In the genomic region with DNA sequence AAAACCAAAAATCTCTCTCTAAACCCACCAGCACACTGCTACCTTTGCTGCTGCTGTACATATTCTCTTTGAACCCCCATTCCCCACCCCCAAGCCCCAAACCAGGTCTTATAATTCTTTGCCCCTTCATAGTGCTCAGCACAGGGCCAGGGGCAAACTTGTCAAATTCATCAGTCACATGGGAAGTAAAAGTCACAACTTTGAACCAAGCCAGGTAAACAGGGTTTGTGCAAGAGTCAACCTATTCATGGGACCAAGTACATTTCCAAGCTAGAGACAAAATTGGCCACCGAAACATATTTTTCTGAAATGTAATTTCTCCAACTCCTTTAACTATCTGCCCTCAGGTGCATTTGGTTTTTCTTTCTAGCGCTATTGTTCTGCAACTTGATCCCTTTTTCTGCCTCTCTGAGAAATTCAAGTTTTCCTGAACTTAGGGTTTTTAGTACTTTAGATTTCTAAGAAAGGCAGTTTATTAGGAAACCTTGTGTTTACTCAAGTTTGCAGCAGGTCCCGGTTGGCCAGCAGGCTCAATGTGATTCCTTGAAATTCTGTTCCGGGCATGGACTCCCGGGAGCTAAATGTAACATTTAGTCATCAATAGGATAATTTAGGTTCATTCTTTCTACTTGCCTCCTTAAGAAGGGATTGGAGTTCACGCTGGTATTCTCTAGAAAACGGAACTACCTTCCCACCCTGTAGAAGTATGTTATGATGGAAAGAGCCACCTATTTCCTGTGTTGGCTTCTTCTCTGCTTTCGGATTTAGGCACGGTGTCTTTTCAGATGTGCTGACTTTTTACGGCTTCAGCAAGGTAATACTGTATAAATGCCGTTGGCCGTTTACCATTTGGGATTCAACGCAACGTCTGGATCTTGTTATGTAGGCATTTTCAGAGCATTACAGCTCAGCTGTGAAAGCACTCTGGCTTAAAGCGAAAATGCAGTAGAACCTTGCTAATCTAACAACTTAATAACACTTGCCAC, we compare ENCODE assay signal across 9 cellular contexts.
DNase-seq lines count a peak whose midpoint lies in the region; ATAC-seq and TF ChIP-seq lines count a peak whose summit lies in the region.
"Had no signal": no experiment of that assay in that cellular context is flagged by ENCODE, and none has a peak within 500 bp of the region (broad histone marks: within the 10 kb centered on the region; RNA-seq: fewer than 3 reads in every experiment).

No MANE protein-coding gene starts in this region.

- WGBS in smooth muscle cell (ENCODE audit: low lambda C conversion rate), result 66% methylated on average over 15 of the region's 15 CpGs

- H3K36me3 ChIP-seq in RWPE2 (ENCODE audit: low read depth) (no peaks in the 10 kb centered on the region), smooth muscle cell (ENCODE audit: low read depth) (no peaks in the 10 kb centered on the region)
- H3K36me3 ChIP-seq: ovary had no signal

- no peaks in the 10 kb centered on the region for H4K20me1 ChIP-seq in smooth muscle cell (ENCODE audit: low read depth)

- no peaks in the 10 kb centered on the region for H3K27me3 ChIP-seq in RWPE2 (ENCODE audit: insufficient read depth, poor library complexity, severe bottlenecking)
- no peaks in the 10 kb centered on the region for H3K27me3 ChIP-seq in smooth muscle cell (ENCODE audit: low read depth)
- H3K27me3 ChIP-seq: ovary had no signal

- TF ChIP-seq CTCF in RWPE2 (IDR thresholded peaks at IDR 0.05; ENCODE audit: poor library complexity, severe bottlenecking), result no peak
- no peak for TF ChIP-seq CTCF in smooth muscle cell (IDR thresholded peaks at IDR 0.05; ENCODE audit: borderline replicate concordance, insufficient read depth, poor library complexity, severe bottlenecking)

- no peaks in the 10 kb centered on the region for H3K9me3 ChIP-seq in RWPE2 (ENCODE audit: severe bottlenecking)
- no peaks in the 10 kb centered on the region for H3K9me3 ChIP-seq in smooth muscle cell (replicated peaks; ENCODE audit: low read depth)
- H3K9me3 ChIP-seq: ovary had no signal

- peak overlapping the region; percentile 22 for H3K4me2 ChIP-seq in smooth muscle cell

- peak; percentile 59 for ATAC-seq in RWPE2 (ENCODE audit: low read depth)
- ATAC-seq in GM21367 (IDR thresholded peaks at IDR 0.05; ENCODE audit: unreplicated experiment), result no peak
- ATAC-seq: Panc1 had no signal

- H3K4me1 ChIP-seq in RWPE2 (ENCODE audit: insufficient read depth, poor library complexity, severe bottlenecking) (peaks cover 2% of the 10 kb centered on the region), smooth muscle cell (ENCODE audit: low read depth) (no peaks in the 10 kb centered on the region)

- no peak for DNase-seq in RWPE2 (ENCODE audit: low spot score)
- DNase-seq in fibroblast of peridontal ligament (ENCODE audit: extremely low read depth), result peak; percentile 65
- no peak for DNase-seq in smooth muscle cell (lab: John Stamatoyannopoulos, UW; ENCODE audit: unreplicated experiment)
- no peak for DNase-seq in H4 (ENCODE audit: low spot score)
- DNase-seq in SHP77 (lab: John Stamatoyannopoulos, UW), result no peak
- DNase-seq: ovary had no signal

- no peaks in the 10 kb centered on the region for H3K79me2 ChIP-seq in smooth muscle cell (ENCODE audit: low read depth)

- H3K4me3 ChIP-seq in GM08714 (ENCODE audit: low read length) (peak overlapping the region; percentile 25; the same call in 1 of the 2 replicates), RWPE2 (ENCODE audit: severe bottlenecking) (no peak overlapping the region), smooth muscle cell (peak overlapping the region; percentile 2)
- H3K4me3 ChIP-seq: ovary had no signal

- no peaks in the 10 kb centered on the region for H3F3A ChIP-seq in smooth muscle cell (ENCODE audit: low read depth)

- H3K27ac ChIP-seq in RWPE2 (ENCODE audit: poor library complexity, severe bottlenecking), result no peak overlapping the region
- H3K27ac ChIP-seq in smooth muscle cell (ENCODE audit: low read depth), result no peak overlapping the region
- H3K27ac ChIP-seq: ovary had no signal

- H3K9ac ChIP-seq in smooth muscle cell (ENCODE audit: low read depth), result no peak overlapping the region

- H2AFZ ChIP-seq in smooth muscle cell (ENCODE audit: low read depth), result no peak overlapping the region
